18 cellular contexts compared by ENCODE assay signal in the genomic region with DNA sequence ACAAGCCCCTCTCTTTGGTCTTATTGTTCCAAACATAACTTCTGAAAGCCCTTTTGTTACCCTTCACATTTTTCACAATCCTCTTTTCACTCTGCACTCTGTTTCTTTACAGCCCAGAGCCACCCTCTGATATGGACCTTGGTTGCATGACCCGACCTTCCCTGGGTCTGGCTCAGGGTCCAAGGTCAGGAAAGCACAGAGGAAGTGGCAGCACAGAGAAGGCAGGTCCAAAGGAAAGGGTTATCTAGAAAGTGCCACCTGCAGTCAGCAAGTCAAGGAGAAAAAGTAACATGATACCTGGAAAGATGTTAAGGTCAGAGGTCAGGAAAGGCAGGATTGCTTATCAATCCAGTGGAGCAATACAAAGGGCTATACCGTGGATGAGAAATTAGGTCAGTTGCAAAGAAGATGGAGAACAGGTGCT. TPM values are rescaled to one million over a fixed set of nuclear protein-coding genes. Genes with fewer than 3 reads are reported as not detected.
DNase-seq lines count a peak whose midpoint lies in the region; ATAC-seq and TF ChIP-seq lines count a peak whose summit lies in the region.
"Had no signal": no experiment of that assay in that cellular context is flagged by ENCODE, and none has a peak within 500 bp of the region (broad histone marks: within the 10 kb centered on the region; RNA-seq: fewer than 3 reads in every experiment).

No MANE protein-coding gene starts in this region.

- peaks cover 8% of the 10 kb centered on the region for H3K79me2 ChIP-seq in trophoblast cell (ENCODE audit: control insufficient read depth, insufficient read depth, low read length, poor library complexity)

- H3K27ac Mint-ChIP-seq in Calu3 (ENCODE audit: unreplicated experiment), result peak overlapping the region; percentile 95
- H3K27ac Mint-ChIP-seq: activated CD8-positive, alpha-beta memory T cell treated with anti-CD3 and anti-CD28 coated beads, Interleukin-2, amount 10 ng/mL, durations not matched to agents 7 days and 5 days had no signal

- peak overlapping the region; percentile 53 for H3K4me3 Mint-ChIP-seq in Calu3 (ENCODE audit: low read depth, unreplicated experiment)
- H3K4me3 Mint-ChIP-seq: activated CD8-positive, alpha-beta memory T cell treated with anti-CD3 and anti-CD28 coated beads, Interleukin-2, amount 10 ng/mL, durations not matched to agents 7 days and 5 days had no signal

- peaks cover 44% of the 10 kb centered on the region for H3K4me1 Mint-ChIP-seq in Calu3 (ENCODE audit: low read depth, unreplicated experiment)

- intact Hi-C loops in Calu3 (cut with micrococcal nuclease; ENCODE audit: unreplicated experiment), result loop anchor here (1.0 kb wide), 1 partner anchor 46 kb away; no protein-coding TSS in a partner anchor
- intact Hi-C loops in esophagus muscularis mucosa (cut with DNase I), result no loop called here

- no peak overlapping the region for H2AK5ac ChIP-seq in trophoblast cell (ENCODE audit: low read length)

- no peak overlapping the region for H3K4ac ChIP-seq in trophoblast cell (ENCODE audit: low read depth, low read length)

- WGBS in esophagus muscularis mucosa, result 92% methylated on average over 2 of the region's 2 CpGs
- WGBS in trophoblast cell (ENCODE audit: extremely low coverage, insufficient coverage, insufficient read length), result no CpG with 5 or more reads among the region's 2 CpGs

- H2AFZ ChIP-seq in trophoblast cell (ENCODE audit: insufficient read depth, low read length, poor library complexity), result no peak overlapping the region

- H3K27me3 Mint-ChIP-seq in Calu3 (ENCODE audit: unreplicated experiment), result no peaks in the 10 kb centered on the region

- H2BK5ac ChIP-seq in trophoblast cell (ENCODE audit: low read depth, low read length, poor library complexity), result peak overlapping the region; percentile 12

- H3K4me3 ChIP-seq in SJCRH30 (no peak overlapping the region), esophagus muscularis mucosa (no peak overlapping the region), trophoblast cell (ENCODE audit: low read depth, low read length) (no peak overlapping the region)
- H3K4me3 ChIP-seq: GM12878 had no signal

- peaks cover 9% of the 10 kb centered on the region for H3K36me3 Mint-ChIP-seq in Calu3 (ENCODE audit: insufficient read depth, unreplicated experiment)
- H3K36me3 Mint-ChIP-seq: activated CD8-positive, alpha-beta memory T cell treated with anti-CD3 and anti-CD28 coated beads, Interleukin-2, amount 10 ng/mL, durations not matched to agents 7 days and 5 days had no signal

- ATAC-seq in HG03097 (IDR thresholded peaks at IDR 0.05; ENCODE audit: low FRiP score, unreplicated experiment), result no peak
- ATAC-seq: activated CD8-positive, alpha-beta memory T cell treated with anti-CD3 and anti-CD28 coated beads, Interleukin-2, amount 10 ng/mL, durations not matched to agents 7 days and 5 days had no signal

- no peak for TF ChIP-seq EP300 in esophagus muscularis mucosa (IDR thresholded peaks at IDR 0.05)

- peak overlapping the region; percentile 20 for H4K8ac ChIP-seq in trophoblast cell (ENCODE audit: low read depth, low read length)

- no TSS peak for BruUV-seq in Calu3 (replicated peaks; lab: Mats Ljungman, UMichigan)

- no peak overlapping the region for H3K9ac ChIP-seq in trophoblast cell (ENCODE audit: low read length)

- H3K27ac ChIP-seq in SJCRH30 (peak overlapping the region; percentile 62; the same call in 1 of the 2 replicates), esophagus muscularis mucosa (replicated peaks in 1 of 4) (peak overlapping the region; percentile 56 to 71 (median 69)), trophoblast cell (ENCODE audit: low read depth, low read length) (peak overlapping the region; percentile 70)

- H4K91ac ChIP-seq in trophoblast cell (ENCODE audit: low read depth, low read length), result peak overlapping the region; percentile 63

- H3K4me1 ChIP-seq in SJCRH30, result peaks cover 63% of the 10 kb centered on the region
- H3K4me1 ChIP-seq in esophagus muscularis mucosa, result peaks cover 56 to 77% (median 70%) of the 10 kb centered on the region in 4 donors
- H3K4me1 ChIP-seq in trophoblast cell (ENCODE audit: control insufficient read depth in 1 of 2, insufficient read depth in 2 of 2, low read length in 2 of 2), result peaks cover 32 to 43% of the 10 kb centered on the region in 2 experiments

- no peak for TF ChIP-seq POLR2A in esophagus muscularis mucosa (IDR thresholded peaks at IDR 0.05; ENCODE audit: low read depth)

- TF ChIP-seq CTCF in Calu3 (IDR thresholded peaks at IDR 0.05; ENCODE audit: unreplicated experiment), result no peak
- no peak for TF ChIP-seq CTCF in esophagus muscularis mucosa (IDR thresholded peaks at IDR 0.05)

- H4K12ac ChIP-seq in trophoblast cell (ENCODE audit: low read depth, low read length), result no peak overlapping the region

- CTCF ChIA-PET in Calu3 (lab: Charles Lee), result interaction anchor here (1.4 to 2.5 kb wide), 2 partner anchors 9 to 87 kb away, joined by 4 to 14 read pairs; no protein-coding TSS in a partner anchor

- H3K27me3 ChIP-seq in SJCRH30 (no peaks in the 10 kb centered on the region), esophagus muscularis mucosa (no peaks in the 10 kb centered on the region), trophoblast cell (ENCODE audit: insufficient read depth, low read length) (no peaks in the 10 kb centered on the region)

- H3K14ac ChIP-seq in trophoblast cell (ENCODE audit: low read length), result no peak overlapping the region

- H3K9me3 ChIP-seq in SJCRH30 (replicated peaks), result no peaks in the 10 kb centered on the region
- no peaks in the 10 kb centered on the region for H3K9me3 ChIP-seq in esophagus muscularis mucosa
- H3K9me3 ChIP-seq in trophoblast cell (ENCODE audit: insufficient read depth, low read depth, low read length), result no peaks in the 10 kb centered on the region

- H2BK12ac ChIP-seq in trophoblast cell (ENCODE audit: low read length), result peak overlapping the region; percentile 64

- H3K4me2 ChIP-seq in trophoblast cell (ENCODE audit: low read length), result no peak overlapping the region

- no peak overlapping the region for H3K23ac ChIP-seq in trophoblast cell (ENCODE audit: low read length)

- H3K36me3 ChIP-seq in SJCRH30, result peaks cover 37% of the 10 kb centered on the region
- peaks cover 0 to 7% (median 3%) of the 10 kb centered on the region in 4 donors for H3K36me3 ChIP-seq in esophagus muscularis mucosa
- peaks cover 2 to 6% of the 10 kb centered on the region in 2 experiments for H3K36me3 ChIP-seq in trophoblast cell (ENCODE audit: control insufficient read depth in 1 of 2, insufficient read depth in 2 of 2, low read length in 2 of 2)

- no peak for DNase-seq in Calu3
- DNase-seq in SJCRH30, result no peak
- no peak for DNase-seq in esophagus muscularis mucosa (ENCODE audit: extremely low spot score)
- DNase-seq in trophoblast cell, result no peak
- no peak for DNase-seq in kidney glomerular epithelial cell (lab: John Stamatoyannopoulos, UW)
- no peak for DNase-seq in HUDEP-2 (lab: John Stamatoyannopoulos, UW; ENCODE audit: unreplicated experiment in 76 of 76)
- DNase-seq in stimulated activated naive CD4-positive, alpha-beta T cell (lab: John Stamatoyannopoulos, UW), result no peak
- DNase-seq: activated CD4-positive, alpha-beta T cell treated with anti-CD3 and anti-CD28 coated beads for 1 hour; activated CD8-positive, alpha-beta memory T cell treated with anti-CD3 and anti-CD28 coated beads, Interleukin-2, amount 10 ng/mL, durations not matched to agents 7 days and 5 days; activated gamma-delta T cell; aorta; H7; NCI-H1105; NCI-H2171; RPMI8226; stimulated activated CD8-positive, alpha-beta memory T cell treated with anti-CD3 and anti-CD28 coated beads, Interleukin-4, amount 100 ng/mL, for 48 hours had no signal

- no peaks in the 10 kb centered on the region for H3K9me3 Mint-ChIP-seq in Calu3 (ENCODE audit: low read depth, unreplicated experiment)

- H2BK120ac ChIP-seq in trophoblast cell (ENCODE audit: insufficient read depth, low read length, poor library complexity), result no peak overlapping the region

- H3K79me1 ChIP-seq in trophoblast cell (ENCODE audit: low read length), result peaks cover 25% of the 10 kb centered on the region

- H3K18ac ChIP-seq in trophoblast cell (ENCODE audit: low read length), result peak overlapping the region; percentile 51

RNA-seq across cellular contexts. Expression of gene BCAR3, which starts 18.4 kb away (rescaled TPM):
- 15.6 and 15.7 TPM in 2 replicates for total RNA-seq in Calu3 (2022)
- total RNA-seq in SJCRH30 (2014; rRNA removed; shearing (Covaris generic)), result 30.0 and 30.8 TPM in 2 replicates
- 10 to 100 TPM; 20.2 to 47.2 (median 32.3) TPM for total RNA-seq in esophagus muscularis mucosa
- 28.1 and 29.7 TPM in 2 replicates for polyA plus RNA-seq in trophoblast cell (2013)
